Comparison of ENCODE assay signal across 8 cellular contexts in the genomic region with DNA sequence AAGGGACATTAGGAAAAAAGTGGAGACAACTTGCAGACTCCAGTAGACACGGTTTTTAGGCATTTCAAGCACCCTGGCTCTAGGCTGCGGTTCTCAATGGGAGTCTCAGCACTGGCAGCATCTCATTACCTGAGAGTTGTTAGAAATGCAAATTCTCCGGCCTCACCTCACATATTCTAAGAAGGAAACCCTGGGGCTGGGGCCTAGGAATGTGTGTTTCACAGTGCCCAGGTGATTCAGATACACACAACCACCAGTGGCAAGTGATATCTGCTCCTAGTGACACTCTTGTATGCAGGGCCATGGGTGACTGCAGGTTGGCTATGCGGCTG.
DNase-seq lines count a peak whose midpoint lies in the region; ATAC-seq and TF ChIP-seq lines count a peak whose summit lies in the region.
"Not testable (repeated sequence)": the region's sequence is repeated elsewhere in the genome, so short reads cannot be mapped to it uniquely, and the experiment has no call there.

No MANE protein-coding gene starts in this region.

- H3K9me3 ChIP-seq in OCI-LY1 (ENCODE audit: low read length); SU-DHL-6 (ENCODE audit: insufficient read depth, low read length): not testable (repeated sequence)

- POLR2A ChIA-PET in WTC11 (lab: Charles Lee); activated CD8-positive, alpha-beta T cell treated with anti-CD3 and anti-CD28 coated beads for 36 hours (lab: Charles Lee): not testable (repeated sequence)

- H3K9me2 ChIP-seq in GM23338 (ENCODE audit: insufficient read depth); OCI-LY1 (ENCODE audit: low read depth, low read length); SU-DHL-6 (replicated peaks; ENCODE audit: insufficient read depth, low read length): not testable (repeated sequence)

- H3K27ac ChIP-seq in GM23338 (ENCODE audit: low read depth): not testable (repeated sequence)
- H3K27ac ChIP-seq in OCI-LY1 (ENCODE audit: low read depth, low read length, poor library complexity, severe bottlenecking) (peak overlapping the region; percentile 94), SU-DHL-6 (ENCODE audit: low read depth, low read length) (0 out of 2 replicates have a peak overlapping the region, but pooled peaks have one; percentile 42)

- H3K4me3 Mint-ChIP-seq in GM23338; WTC11; activated CD8-positive, alpha-beta T cell treated with anti-CD3 and anti-CD28 coated beads for 36 hours; activated T-helper 17 cell treated with anti-CD3 and anti-CD28 coated beads, Interleukin-2, amount 50 U/mL, for 72 hours; stimulated activated effector memory CD8-positive, alpha-beta T cell treated with anti-CD3 and anti-CD28 coated beads, Interleukin-12 subunit alpha, Interleukin-12 subunit beta, amount 100 ng/mL, for 72 hours: not testable (repeated sequence)

- H3K27me3 Mint-ChIP-seq in GM23338 (ENCODE audit: insufficient read depth, low read depth, poor library complexity); WTC11 (ENCODE audit: low read depth); activated CD8-positive, alpha-beta T cell treated with anti-CD3 and anti-CD28 coated beads for 36 hours; activated T-helper 17 cell treated with anti-CD3 and anti-CD28 coated beads, Interleukin-2, amount 50 U/mL, for 72 hours: not testable (repeated sequence)

- TF ChIP-seq CTCF in GM23338 (conservative IDR thresholded peaks at IDR 0.05; ENCODE audit: low read depth in 2 of 2); OCI-LY1 (IDR thresholded peaks at IDR 0.05; ENCODE audit: low read length); SU-DHL-6 (IDR thresholded peaks at IDR 0.05; ENCODE audit: insufficient read depth, low read length, poor library complexity, severe bottlenecking); WTC11 (IDR thresholded peaks at IDR 0.05); activated CD8-positive, alpha-beta T cell treated with anti-CD3 and anti-CD28 coated beads for 36 hours (IDR thresholded peaks at IDR 0.05): not testable (repeated sequence)

- not testable (repeated sequence) for H3K27me3 ChIP-seq in GM23338 (ENCODE audit: insufficient read depth); OCI-LY1 (ENCODE audit: insufficient read depth, low read length); SU-DHL-6 (ENCODE audit: low read length)

- not testable (repeated sequence) for H3K9me3 Mint-ChIP-seq in GM23338; WTC11; activated CD8-positive, alpha-beta T cell treated with anti-CD3 and anti-CD28 coated beads for 36 hours; activated T-helper 17 cell treated with anti-CD3 and anti-CD28 coated beads, Interleukin-2, amount 50 U/mL, for 72 hours; stimulated activated effector memory CD8-positive, alpha-beta T cell treated with anti-CD3 and anti-CD28 coated beads, Interleukin-12 subunit alpha, Interleukin-12 subunit beta, amount 100 ng/mL, for 72 hours

- not testable (repeated sequence) for H3K79me2 ChIP-seq in GM23338 (replicated peaks; ENCODE audit: insufficient read depth); OCI-LY1 (ENCODE audit: insufficient read depth, low read length); SU-DHL-6 (ENCODE audit: insufficient read depth, low read length)

- peak overlapping the region; percentile 61; the same call in 1 of the 2 replicates for H3K9ac ChIP-seq in OCI-LY1 (ENCODE audit: low read length)
- H3K9ac ChIP-seq in SU-DHL-6 (ENCODE audit: low read length): not testable (repeated sequence)

- not testable (repeated sequence) for H3K4me1 ChIP-seq in GM23338 (ENCODE audit: insufficient read depth)
- peaks cover 85% of the 10 kb centered on the region for H3K4me1 ChIP-seq in OCI-LY1 (ENCODE audit: insufficient read depth, low read length, severe bottlenecking)

- ATAC-seq in GM23338: peak; percentile 80
- peak; percentile 68 for ATAC-seq in WTC11
- ATAC-seq in activated CD4-positive, CD25-positive, alpha-beta regulatory T cell treated with anti-CD3 and anti-CD28 coated beads, Interleukin-2, amount 50 U/mL, for 24 hours: peak; percentile 14 to 19
- peak; percentile 21 for ATAC-seq in activated CD8-positive, alpha-beta T cell treated with anti-CD3 and anti-CD28 coated beads for 36 hours
- peak; percentile 46 for ATAC-seq in activated T-helper 17 cell treated with anti-CD3 and anti-CD28 coated beads, Interleukin-2, amount 50 U/mL, for 72 hours (replicated peaks)
- ATAC-seq in stimulated activated effector memory CD8-positive, alpha-beta T cell treated with anti-CD3 and anti-CD28 coated beads, Interleukin-12 subunit alpha, Interleukin-12 subunit beta, amount 100 ng/mL, for 72 hours: peak; percentile 38

- not testable (repeated sequence) for H3F3A ChIP-seq in GM23338 (replicated peaks; ENCODE audit: low read depth); OCI-LY1 (ENCODE audit: insufficient read depth, low read length); SU-DHL-6 (ENCODE audit: insufficient read depth)

- H3K36me3 Mint-ChIP-seq in GM23338 (ENCODE audit: low read depth); WTC11; activated CD8-positive, alpha-beta T cell treated with anti-CD3 and anti-CD28 coated beads for 36 hours (ENCODE audit: low read depth); activated T-helper 17 cell treated with anti-CD3 and anti-CD28 coated beads, Interleukin-2, amount 50 U/mL, for 72 hours (ENCODE audit: low read depth); stimulated activated effector memory CD8-positive, alpha-beta T cell treated with anti-CD3 and anti-CD28 coated beads, Interleukin-12 subunit alpha, Interleukin-12 subunit beta, amount 100 ng/mL, for 72 hours: not testable (repeated sequence)

- DNase-seq in GM23338 (ENCODE audit: low spot score); WTC11 (ENCODE audit: low spot score); activated CD8-positive, alpha-beta T cell treated with anti-CD3 and anti-CD28 coated beads for 36 hours; stimulated activated effector memory CD8-positive, alpha-beta T cell treated with anti-CD3 and anti-CD28 coated beads, Interleukin-12 subunit alpha, Interleukin-12 subunit beta, amount 100 ng/mL, for 72 hours (ENCODE audit: low spot score in 2 of 2): not testable (repeated sequence)

- not testable (repeated sequence) for H3K4me1 Mint-ChIP-seq in GM23338; WTC11; activated T-helper 17 cell treated with anti-CD3 and anti-CD28 coated beads, Interleukin-2, amount 50 U/mL, for 72 hours; stimulated activated effector memory CD8-positive, alpha-beta T cell treated with anti-CD3 and anti-CD28 coated beads, Interleukin-12 subunit alpha, Interleukin-12 subunit beta, amount 100 ng/mL, for 72 hours
- peaks cover 25% of the 10 kb centered on the region for H3K4me1 Mint-ChIP-seq in activated CD8-positive, alpha-beta T cell treated with anti-CD3 and anti-CD28 coated beads for 36 hours (ENCODE audit: low read depth)

- not testable (repeated sequence) for H3K27ac Mint-ChIP-seq in GM23338; WTC11; activated CD8-positive, alpha-beta T cell treated with anti-CD3 and anti-CD28 coated beads for 36 hours; activated T-helper 17 cell treated with anti-CD3 and anti-CD28 coated beads, Interleukin-2, amount 50 U/mL, for 72 hours; stimulated activated effector memory CD8-positive, alpha-beta T cell treated with anti-CD3 and anti-CD28 coated beads, Interleukin-12 subunit alpha, Interleukin-12 subunit beta, amount 100 ng/mL, for 72 hours

- H3K4me2 ChIP-seq in GM23338; SU-DHL-6 (ENCODE audit: low read depth, low read length, poor library complexity, severe bottlenecking): not testable (repeated sequence)
- peak overlapping the region; percentile 12; the same call in 1 of the 2 replicates for H3K4me2 ChIP-seq in OCI-LY1 (ENCODE audit: low read length)

- not testable (repeated sequence) for H2AFZ ChIP-seq in GM23338; OCI-LY1 (ENCODE audit: low read length); SU-DHL-6 (ENCODE audit: low read depth, low read length, severe bottlenecking)

- H4K20me1 ChIP-seq in GM23338 (replicated peaks; ENCODE audit: insufficient read depth); OCI-LY1 (ENCODE audit: insufficient read depth, low read length); SU-DHL-6 (ENCODE audit: low read depth, low read length): not testable (repeated sequence)

- H3K36me3 ChIP-seq in GM23338 (ENCODE audit: insufficient read depth); OCI-LY1 (ENCODE audit: insufficient read depth, low read length); SU-DHL-6 (ENCODE audit: low read length): not testable (repeated sequence)

- intact Hi-C loops in activated CD8-positive, alpha-beta T cell treated with anti-CD3 and anti-CD28 coated beads for 36 hours (cut with micrococcal nuclease): not testable (repeated sequence)

- H3K4me3 ChIP-seq in GM23338; OCI-LY1 (ENCODE audit: low read depth, low read length, poor library complexity, severe bottlenecking); SU-DHL-6 (ENCODE audit: insufficient read depth, low read length, poor library complexity, severe bottlenecking): not testable (repeated sequence)

- CTCF ChIA-PET in WTC11 (lab: Charles Lee); activated CD8-positive, alpha-beta T cell treated with anti-CD3 and anti-CD28 coated beads for 36 hours (lab: Charles Lee): not testable (repeated sequence)

Comparison
In these comparisons a context has a peak if more than half of its experiments do, and no peak if none do; other contexts are left out.
1. ATAC-seq: peak in every context shown above with its lines; median percentile 80 in GM23338; 68 in WTC11; 46 in activated T-helper 17 cell treated with anti-CD3 and anti-CD28 coated beads, Interleukin-2, amount 50 U/mL, for 72 hours; 38 in stimulated activated effector memory CD8-positive, alpha-beta T cell treated with anti-CD3 and anti-CD28 coated beads, Interleukin-12 subunit alpha, Interleukin-12 subunit beta, amount 100 ng/mL, for 72 hours; 21 in activated CD8-positive, alpha-beta T cell treated with anti-CD3 and anti-CD28 coated beads for 36 hours; 16 in activated CD4-positive, CD25-positive, alpha-beta regulatory T cell treated with anti-CD3 and anti-CD28 coated beads, Interleukin-2, amount 50 U/mL, for 24 hours.